Comparison of ENCODE assay signal across 1 cellular context in the genomic region with DNA sequence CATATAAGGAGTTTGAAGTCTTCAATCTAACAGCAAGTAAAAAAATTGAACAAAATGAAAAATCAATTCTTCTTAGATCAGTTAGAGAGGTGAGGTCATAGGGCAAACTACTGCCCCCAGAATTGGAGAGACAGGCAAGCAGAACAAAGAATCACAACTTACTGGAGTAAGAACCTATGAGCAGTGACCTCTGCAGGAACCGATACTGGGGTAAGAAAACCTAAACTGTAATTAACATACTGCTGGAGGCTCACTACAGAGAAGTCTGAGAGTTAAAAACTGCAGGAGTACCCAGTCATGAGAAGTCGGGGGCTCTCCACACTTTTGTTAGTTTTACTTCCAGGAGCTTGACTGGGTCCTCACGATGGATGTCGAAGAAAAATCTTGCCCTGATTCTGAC.
TF ChIP-seq lines count a peak whose summit lies in the region.

No MANE protein-coding gene starts in this region.

TF ChIP-seq in GM23338, 12 proteins besides CTCF, POLR2A, EP300 and RAD21 (continued from another document):
- TF ChIP-seq, protein P1, sequence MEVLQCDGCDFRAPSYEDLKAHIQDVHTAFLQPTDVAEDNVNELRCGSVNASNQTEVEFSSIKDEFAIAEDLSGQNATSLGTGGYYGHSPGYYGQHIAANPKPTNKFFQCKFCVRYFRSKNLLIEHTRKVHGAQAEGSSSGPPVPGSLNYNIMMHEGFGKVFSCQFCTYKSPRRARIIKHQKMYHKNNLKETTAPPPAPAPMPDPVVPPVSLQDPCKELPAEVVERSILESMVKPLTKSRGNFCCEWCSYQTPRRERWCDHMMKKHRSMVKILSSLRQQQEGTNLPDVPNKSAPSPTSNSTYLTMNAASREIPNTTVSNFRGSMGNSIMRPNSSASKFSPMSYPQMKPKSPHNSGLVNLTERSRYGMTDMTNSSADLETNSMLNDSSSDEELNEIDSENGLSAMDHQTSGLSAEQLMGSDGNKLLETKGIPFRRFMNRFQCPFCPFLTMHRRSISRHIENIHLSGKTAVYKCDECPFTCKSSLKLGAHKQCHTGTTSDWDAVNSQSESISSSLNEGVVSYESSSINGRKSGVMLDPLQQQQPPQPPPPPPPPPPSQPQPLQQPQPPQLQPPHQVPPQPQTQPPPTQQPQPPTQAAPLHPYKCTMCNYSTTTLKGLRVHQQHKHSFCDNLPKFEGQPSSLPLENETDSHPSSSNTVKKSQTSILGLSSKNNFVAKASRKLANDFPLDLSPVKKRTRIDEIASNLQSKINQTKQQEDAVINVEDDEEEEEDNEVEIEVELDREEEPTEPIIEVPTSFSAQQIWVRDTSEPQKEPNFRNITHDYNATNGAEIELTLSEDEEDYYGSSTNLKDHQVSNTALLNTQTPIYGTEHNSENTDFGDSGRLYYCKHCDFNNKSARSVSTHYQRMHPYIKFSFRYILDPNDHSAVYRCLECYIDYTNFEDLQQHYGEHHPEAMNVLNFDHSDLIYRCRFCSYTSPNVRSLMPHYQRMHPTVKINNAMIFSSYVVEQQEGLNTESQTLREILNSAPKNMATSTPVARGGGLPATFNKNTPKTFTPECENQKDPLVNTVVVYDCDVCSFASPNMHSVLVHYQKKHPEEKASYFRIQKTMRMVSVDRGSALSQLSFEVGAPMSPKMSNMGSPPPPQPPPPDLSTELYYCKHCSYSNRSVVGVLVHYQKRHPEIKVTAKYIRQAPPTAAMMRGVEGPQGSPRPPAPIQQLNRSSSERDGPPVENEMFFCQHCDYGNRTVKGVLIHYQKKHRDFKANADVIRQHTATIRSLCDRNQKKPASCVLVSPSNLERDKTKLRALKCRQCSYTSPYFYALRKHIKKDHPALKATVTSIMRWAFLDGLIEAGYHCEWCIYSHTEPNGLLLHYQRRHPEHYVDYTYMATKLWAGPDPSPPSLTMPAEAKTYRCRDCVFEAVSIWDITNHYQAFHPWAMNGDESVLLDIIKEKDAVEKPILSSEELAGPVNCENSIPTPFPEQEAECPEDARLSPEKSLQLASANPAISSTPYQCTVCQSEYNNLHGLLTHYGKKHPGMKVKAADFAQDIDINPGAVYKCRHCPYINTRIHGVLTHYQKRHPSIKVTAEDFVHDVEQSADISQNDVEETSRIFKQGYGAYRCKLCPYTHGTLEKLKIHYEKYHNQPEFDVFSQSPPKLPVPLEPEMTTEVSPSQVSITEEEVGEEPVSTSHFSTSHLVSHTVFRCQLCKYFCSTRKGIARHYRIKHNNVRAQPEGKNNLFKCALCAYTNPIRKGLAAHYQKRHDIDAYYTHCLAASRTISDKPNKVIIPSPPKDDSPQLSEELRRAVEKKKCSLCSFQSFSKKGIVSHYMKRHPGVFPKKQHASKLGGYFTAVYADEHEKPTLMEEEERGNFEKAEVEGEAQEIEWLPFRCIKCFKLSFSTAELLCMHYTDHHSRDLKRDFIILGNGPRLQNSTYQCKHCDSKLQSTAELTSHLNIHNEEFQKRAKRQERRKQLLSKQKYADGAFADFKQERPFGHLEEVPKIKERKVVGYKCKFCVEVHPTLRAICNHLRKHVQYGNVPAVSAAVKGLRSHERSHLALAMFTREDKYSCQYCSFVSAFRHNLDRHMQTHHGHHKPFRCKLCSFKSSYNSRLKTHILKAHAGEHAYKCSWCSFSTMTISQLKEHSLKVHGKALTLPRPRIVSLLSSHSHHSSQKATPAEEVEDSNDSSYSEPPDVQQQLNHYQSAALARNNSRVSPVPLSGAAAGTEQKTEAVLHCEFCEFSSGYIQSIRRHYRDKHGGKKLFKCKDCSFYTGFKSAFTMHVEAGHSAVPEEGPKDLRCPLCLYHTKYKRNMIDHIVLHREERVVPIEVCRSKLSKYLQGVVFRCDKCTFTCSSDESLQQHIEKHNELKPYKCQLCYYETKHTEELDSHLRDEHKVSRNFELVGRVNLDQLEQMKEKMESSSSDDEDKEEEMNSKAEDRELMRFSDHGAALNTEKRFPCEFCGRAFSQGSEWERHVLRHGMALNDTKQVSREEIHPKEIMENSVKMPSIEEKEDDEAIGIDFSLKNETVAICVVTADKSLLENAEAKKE (CRISPR knock-in tag; IDR thresholded peaks at IDR 0.05) = no peak
- TF ChIP-seq ZNF114 (CRISPR knock-in tag; IDR thresholded peaks at IDR 0.05) (no peak), NANOG (IDR thresholded peaks at IDR 0.05; ENCODE audit: borderline replicate concordance) (no peak), JUNB (IDR thresholded peaks at IDR 0.05; ENCODE audit: unreplicated experiment) (no peak), CREB1 (CRISPR knock-in tag; IDR thresholded peaks at IDR 0.05; ENCODE audit: low read depth) (no peak), EZH2 (IDR thresholded peaks at IDR 0.05; ENCODE audit: low read depth, unreplicated experiment) (no peak), ZNF331 (CRISPR knock-in tag; IDR thresholded peaks at IDR 0.05; ENCODE audit: low read depth) (no peak)
- TF ChIP-seq, protein P2, sequence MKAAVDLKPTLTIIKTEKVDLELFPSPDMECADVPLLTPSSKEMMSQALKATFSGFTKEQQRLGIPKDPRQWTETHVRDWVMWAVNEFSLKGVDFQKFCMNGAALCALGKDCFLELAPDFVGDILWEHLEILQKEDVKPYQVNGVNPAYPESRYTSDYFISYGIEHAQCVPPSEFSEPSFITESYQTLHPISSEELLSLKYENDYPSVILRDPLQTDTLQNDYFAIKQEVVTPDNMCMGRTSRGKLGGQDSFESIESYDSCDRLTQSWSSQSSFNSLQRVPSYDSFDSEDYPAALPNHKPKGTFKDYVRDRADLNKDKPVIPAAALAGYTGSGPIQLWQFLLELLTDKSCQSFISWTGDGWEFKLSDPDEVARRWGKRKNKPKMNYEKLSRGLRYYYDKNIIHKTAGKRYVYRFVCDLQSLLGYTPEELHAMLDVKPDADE (IDR thresholded peaks at IDR 0.05) = no peak
